Comparison of ENCODE assay signal across 8 cellular contexts in the genomic region with DNA sequence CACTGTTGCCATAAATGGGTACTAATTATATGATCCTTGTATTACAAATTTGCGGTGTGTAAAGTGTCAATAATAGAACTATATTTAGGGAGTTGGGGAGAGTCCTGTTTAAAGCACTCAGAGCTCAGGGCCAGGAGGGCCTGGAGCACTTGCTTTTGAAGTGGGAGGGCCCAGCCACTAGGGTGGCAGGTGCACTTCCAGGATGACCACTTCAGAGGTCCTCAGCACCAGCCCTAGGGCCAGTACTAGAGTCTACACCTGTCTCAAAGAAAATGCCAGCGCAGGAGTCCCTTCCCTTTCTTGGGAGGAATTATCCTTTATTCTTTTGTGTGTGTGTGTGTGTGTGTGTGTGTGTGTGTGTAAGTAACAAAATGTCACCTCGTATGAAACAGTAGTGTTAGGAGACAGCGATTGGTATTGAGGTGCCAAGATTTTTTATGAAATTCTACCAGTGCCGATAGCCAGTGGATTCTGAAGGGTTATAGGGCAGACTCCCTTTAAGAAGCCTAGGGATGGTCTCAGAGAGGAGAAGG. TPM values are rescaled to one million over a fixed set of nuclear protein-coding genes. Genes with fewer than 3 reads are reported as not detected.
DNase-seq lines count a peak whose midpoint lies in the region; ATAC-seq and TF ChIP-seq lines count a peak whose summit lies in the region.

No MANE protein-coding gene starts in this region.

- no peak for ATAC-seq in activated CD4-positive, alpha-beta T cell treated with anti-CD3 and anti-CD28 coated beads for 36 hours
- no peak for ATAC-seq in WTC11
- no peak for ATAC-seq in GM18520 (IDR thresholded peaks at IDR 0.05; ENCODE audit: unreplicated experiment)
- ATAC-seq in HG02642 (IDR thresholded peaks at IDR 0.05; ENCODE audit: poor library complexity, unreplicated experiment) = no peak

- peak overlapping the region; percentile 90 for H3K27ac Mint-ChIP-seq in activated CD4-positive, alpha-beta T cell treated with anti-CD3 and anti-CD28 coated beads for 36 hours
- H3K27ac Mint-ChIP-seq in WTC11 = peak overlapping the region; percentile 84

- DNase-seq in activated CD4-positive, alpha-beta T cell treated with anti-CD3 and anti-CD28 coated beads for 36 hours = no peak
- no peak for DNase-seq in activated CD4-positive, alpha-beta T cell treated with anti-CD3 and anti-CD28 coated beads for 1 hour
- DNase-seq in WTC11 (ENCODE audit: low spot score) (no peak), substantia nigra (lab: John Stamatoyannopoulos, UW) (no peak), NCI-H446 (lab: John Stamatoyannopoulos, UW) (no peak)

- no peak overlapping the region for H3K27ac ChIP-seq in iPS-18a (ENCODE audit: low read length)
- H3K27ac ChIP-seq in substantia nigra (ENCODE audit: low read depth, low read length, poor library complexity, severe bottlenecking) = peak overlapping the region; percentile 91

- no peaks in the 10 kb centered on the region for H3K9me3 ChIP-seq in iPS-18a (ENCODE audit: control insufficient read depth, low read depth, low read length)

- peaks cover 16% of the 10 kb centered on the region for H3K4me1 ChIP-seq in iPS-18a (ENCODE audit: control insufficient read depth, low read depth, low read length)

- H3K4me3 Mint-ChIP-seq in activated CD4-positive, alpha-beta T cell treated with anti-CD3 and anti-CD28 coated beads for 36 hours = peak overlapping the region; percentile 56
- H3K4me3 Mint-ChIP-seq in WTC11 = peak overlapping the region; percentile 46

- TF ChIP-seq CTCF in WTC11 (IDR thresholded peaks at IDR 0.05) = no peak

- no peak overlapping the region for H3K9ac ChIP-seq in iPS-18a (ENCODE audit: low read length)

- no peaks in the 10 kb centered on the region for H3K9me3 Mint-ChIP-seq in activated CD4-positive, alpha-beta T cell treated with anti-CD3 and anti-CD28 coated beads for 36 hours (ENCODE audit: low read depth)
- H3K9me3 Mint-ChIP-seq in WTC11 = no peaks in the 10 kb centered on the region

- peak overlapping the region; percentile 25 for H3K4me3 ChIP-seq in iPS-18a (ENCODE audit: low read length)

- intact Hi-C loops in activated CD4-positive, alpha-beta T cell treated with anti-CD3 and anti-CD28 coated beads for 36 hours (cut with DNase I, micrococcal nuclease) = loop anchor here in 1 of 2 experiments (1.0 kb wide), 3 partner anchors 8 to 146 kb away; a partner anchor contains a TSS

- H3K36me3 ChIP-seq in iPS-18a (ENCODE audit: control insufficient read depth, low read depth, low read length) = no peaks in the 10 kb centered on the region

- no peaks in the 10 kb centered on the region for H3K27me3 ChIP-seq in iPS-18a (ENCODE audit: control insufficient read depth, insufficient read depth, low read length)

- H3K27me3 Mint-ChIP-seq in activated CD4-positive, alpha-beta T cell treated with anti-CD3 and anti-CD28 coated beads for 36 hours = no peaks in the 10 kb centered on the region
- no peaks in the 10 kb centered on the region for H3K27me3 Mint-ChIP-seq in WTC11 (ENCODE audit: low read depth)

- POLR2A ChIA-PET in activated CD4-positive, alpha-beta T cell treated with anti-CD3 and anti-CD28 coated beads for 36 hours (lab: Charles Lee) = interaction anchor here (0.6 to 1.7 kb wide), 10 partner anchors 8 to 506 kb away, joined by 3 to 8 read pairs (median 3); a partner anchor contains a TSS
- POLR2A ChIA-PET in WTC11 (lab: Charles Lee) = interaction anchor here (0.6 to 2.4 kb wide), 7 partner anchors 15 to 116 kb away, joined by 3 to 29 read pairs (median 6); a partner anchor contains a TSS

- H3K36me3 Mint-ChIP-seq in activated CD4-positive, alpha-beta T cell treated with anti-CD3 and anti-CD28 coated beads for 36 hours (ENCODE audit: low read depth) = peaks cover 2% of the 10 kb centered on the region
- no peaks in the 10 kb centered on the region for H3K36me3 Mint-ChIP-seq in WTC11

- peaks cover 50% of the 10 kb centered on the region for H3K4me1 Mint-ChIP-seq in activated CD4-positive, alpha-beta T cell treated with anti-CD3 and anti-CD28 coated beads for 36 hours
- peaks cover 38% of the 10 kb centered on the region for H3K4me1 Mint-ChIP-seq in WTC11

- CTCF ChIA-PET in activated CD4-positive, alpha-beta T cell treated with anti-CD3 and anti-CD28 coated beads for 36 hours (lab: Charles Lee) = interaction anchor here (0.6 to 21.7 kb wide), 35 partner anchors 9 to 818 kb away, joined by 3 to 300 read pairs (median 4); a partner anchor contains a TSS
- CTCF ChIA-PET in WTC11 (lab: Charles Lee) = interaction anchor here (0.5 to 13.1 kb wide), 50 partner anchors 9 to 438 kb away, joined by 3 to 464 read pairs (median 7); a partner anchor contains a TSS

TF ChIP-seq in WTC11, 78 proteins besides CTCF, POLR2A, EP300 and RAD21:
- TF ChIP-seq, protein P1, sequence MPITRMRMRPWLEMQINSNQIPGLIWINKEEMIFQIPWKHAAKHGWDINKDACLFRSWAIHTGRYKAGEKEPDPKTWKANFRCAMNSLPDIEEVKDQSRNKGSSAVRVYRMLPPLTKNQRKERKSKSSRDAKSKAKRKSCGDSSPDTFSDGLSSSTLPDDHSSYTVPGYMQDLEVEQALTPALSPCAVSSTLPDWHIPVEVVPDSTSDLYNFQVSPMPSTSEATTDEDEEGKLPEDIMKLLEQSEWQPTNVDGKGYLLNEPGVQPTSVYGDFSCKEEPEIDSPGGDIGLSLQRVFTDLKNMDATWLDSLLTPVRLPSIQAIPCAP (CRISPR knock-in tag; IDR thresholded peaks at IDR 0.05) = no peak
- no peak for TF ChIP-seq NFATC4 (CRISPR knock-in tag; IDR thresholded peaks at IDR 0.05)
- TF ChIP-seq ESRRA (CRISPR knock-in tag; IDR thresholded peaks at IDR 0.05; ENCODE audit: borderline replicate concordance) = no peak
- no peak for TF ChIP-seq RELA (CRISPR knock-in tag; IDR thresholded peaks at IDR 0.05; ENCODE audit: borderline replicate concordance)
- no peak for TF ChIP-seq ZNF138 (CRISPR knock-in tag; conservative IDR thresholded peaks at IDR 0.05)
- TF ChIP-seq, protein P2, sequence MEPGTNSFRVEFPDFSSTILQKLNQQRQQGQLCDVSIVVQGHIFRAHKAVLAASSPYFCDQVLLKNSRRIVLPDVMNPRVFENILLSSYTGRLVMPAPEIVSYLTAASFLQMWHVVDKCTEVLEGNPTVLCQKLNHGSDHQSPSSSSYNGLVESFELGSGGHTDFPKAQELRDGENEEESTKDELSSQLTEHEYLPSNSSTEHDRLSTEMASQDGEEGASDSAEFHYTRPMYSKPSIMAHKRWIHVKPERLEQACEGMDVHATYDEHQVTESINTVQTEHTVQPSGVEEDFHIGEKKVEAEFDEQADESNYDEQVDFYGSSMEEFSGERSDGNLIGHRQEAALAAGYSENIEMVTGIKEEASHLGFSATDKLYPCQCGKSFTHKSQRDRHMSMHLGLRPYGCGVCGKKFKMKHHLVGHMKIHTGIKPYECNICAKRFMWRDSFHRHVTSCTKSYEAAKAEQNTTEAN (CRISPR knock-in tag; IDR thresholded peaks at IDR 0.05) = no peak
- TF ChIP-seq, protein P3, sequence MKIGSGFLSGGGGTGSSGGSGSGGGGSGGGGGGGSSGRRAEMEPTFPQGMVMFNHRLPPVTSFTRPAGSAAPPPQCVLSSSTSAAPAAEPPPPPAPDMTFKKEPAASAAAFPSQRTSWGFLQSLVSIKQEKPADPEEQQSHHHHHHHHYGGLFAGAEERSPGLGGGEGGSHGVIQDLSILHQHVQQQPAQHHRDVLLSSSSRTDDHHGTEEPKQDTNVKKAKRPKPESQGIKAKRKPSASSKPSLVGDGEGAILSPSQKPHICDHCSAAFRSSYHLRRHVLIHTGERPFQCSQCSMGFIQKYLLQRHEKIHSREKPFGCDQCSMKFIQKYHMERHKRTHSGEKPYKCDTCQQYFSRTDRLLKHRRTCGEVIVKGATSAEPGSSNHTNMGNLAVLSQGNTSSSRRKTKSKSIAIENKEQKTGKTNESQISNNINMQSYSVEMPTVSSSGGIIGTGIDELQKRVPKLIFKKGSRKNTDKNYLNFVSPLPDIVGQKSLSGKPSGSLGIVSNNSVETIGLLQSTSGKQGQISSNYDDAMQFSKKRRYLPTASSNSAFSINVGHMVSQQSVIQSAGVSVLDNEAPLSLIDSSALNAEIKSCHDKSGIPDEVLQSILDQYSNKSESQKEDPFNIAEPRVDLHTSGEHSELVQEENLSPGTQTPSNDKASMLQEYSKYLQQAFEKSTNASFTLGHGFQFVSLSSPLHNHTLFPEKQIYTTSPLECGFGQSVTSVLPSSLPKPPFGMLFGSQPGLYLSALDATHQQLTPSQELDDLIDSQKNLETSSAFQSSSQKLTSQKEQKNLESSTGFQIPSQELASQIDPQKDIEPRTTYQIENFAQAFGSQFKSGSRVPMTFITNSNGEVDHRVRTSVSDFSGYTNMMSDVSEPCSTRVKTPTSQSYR (CRISPR knock-in tag; IDR thresholded peaks at IDR 0.05) = no peak
- TF ChIP-seq KAT7 (CRISPR knock-in tag; IDR thresholded peaks at IDR 0.05; ENCODE audit: borderline replicate concordance) = no peak
- TF ChIP-seq OVOL2 (CRISPR knock-in tag; IDR thresholded peaks at IDR 0.05; ENCODE audit: borderline replicate concordance) = no peak
- TF ChIP-seq, protein P4, sequence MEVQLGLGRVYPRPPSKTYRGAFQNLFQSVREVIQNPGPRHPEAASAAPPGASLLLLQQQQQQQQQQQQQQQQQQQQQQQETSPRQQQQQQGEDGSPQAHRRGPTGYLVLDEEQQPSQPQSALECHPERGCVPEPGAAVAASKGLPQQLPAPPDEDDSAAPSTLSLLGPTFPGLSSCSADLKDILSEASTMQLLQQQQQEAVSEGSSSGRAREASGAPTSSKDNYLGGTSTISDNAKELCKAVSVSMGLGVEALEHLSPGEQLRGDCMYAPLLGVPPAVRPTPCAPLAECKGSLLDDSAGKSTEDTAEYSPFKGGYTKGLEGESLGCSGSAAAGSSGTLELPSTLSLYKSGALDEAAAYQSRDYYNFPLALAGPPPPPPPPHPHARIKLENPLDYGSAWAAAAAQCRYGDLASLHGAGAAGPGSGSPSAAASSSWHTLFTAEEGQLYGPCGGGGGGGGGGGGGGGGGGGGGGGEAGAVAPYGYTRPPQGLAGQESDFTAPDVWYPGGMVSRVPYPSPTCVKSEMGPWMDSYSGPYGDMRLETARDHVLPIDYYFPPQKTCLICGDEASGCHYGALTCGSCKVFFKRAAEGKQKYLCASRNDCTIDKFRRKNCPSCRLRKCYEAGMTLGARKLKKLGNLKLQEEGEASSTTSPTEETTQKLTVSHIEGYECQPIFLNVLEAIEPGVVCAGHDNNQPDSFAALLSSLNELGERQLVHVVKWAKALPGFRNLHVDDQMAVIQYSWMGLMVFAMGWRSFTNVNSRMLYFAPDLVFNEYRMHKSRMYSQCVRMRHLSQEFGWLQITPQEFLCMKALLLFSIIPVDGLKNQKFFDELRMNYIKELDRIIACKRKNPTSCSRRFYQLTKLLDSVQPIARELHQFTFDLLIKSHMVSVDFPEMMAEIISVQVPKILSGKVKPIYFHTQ (CRISPR knock-in tag; IDR thresholded peaks at IDR 0.05) = no peak
- TF ChIP-seq TP53 (CRISPR knock-in tag; IDR thresholded peaks at IDR 0.05) = no peak

RNA-seq across cellular contexts. Expression of a gene that starts 31.9 kb away (rescaled TPM):
- 10 to 100 TPM; 31.9 to 38.2 TPM for total RNA-seq in activated CD4-positive, alpha-beta T cell treated with anti-CD3 and anti-CD28 coated beads for 36 hours
- total RNA-seq in WTC11 (2021) = 38.5 to 54.9 TPM (median 42.5 TPM) in 3 replicates
